ENCODE assay signal across 9 cellular contexts in the genomic region with DNA sequence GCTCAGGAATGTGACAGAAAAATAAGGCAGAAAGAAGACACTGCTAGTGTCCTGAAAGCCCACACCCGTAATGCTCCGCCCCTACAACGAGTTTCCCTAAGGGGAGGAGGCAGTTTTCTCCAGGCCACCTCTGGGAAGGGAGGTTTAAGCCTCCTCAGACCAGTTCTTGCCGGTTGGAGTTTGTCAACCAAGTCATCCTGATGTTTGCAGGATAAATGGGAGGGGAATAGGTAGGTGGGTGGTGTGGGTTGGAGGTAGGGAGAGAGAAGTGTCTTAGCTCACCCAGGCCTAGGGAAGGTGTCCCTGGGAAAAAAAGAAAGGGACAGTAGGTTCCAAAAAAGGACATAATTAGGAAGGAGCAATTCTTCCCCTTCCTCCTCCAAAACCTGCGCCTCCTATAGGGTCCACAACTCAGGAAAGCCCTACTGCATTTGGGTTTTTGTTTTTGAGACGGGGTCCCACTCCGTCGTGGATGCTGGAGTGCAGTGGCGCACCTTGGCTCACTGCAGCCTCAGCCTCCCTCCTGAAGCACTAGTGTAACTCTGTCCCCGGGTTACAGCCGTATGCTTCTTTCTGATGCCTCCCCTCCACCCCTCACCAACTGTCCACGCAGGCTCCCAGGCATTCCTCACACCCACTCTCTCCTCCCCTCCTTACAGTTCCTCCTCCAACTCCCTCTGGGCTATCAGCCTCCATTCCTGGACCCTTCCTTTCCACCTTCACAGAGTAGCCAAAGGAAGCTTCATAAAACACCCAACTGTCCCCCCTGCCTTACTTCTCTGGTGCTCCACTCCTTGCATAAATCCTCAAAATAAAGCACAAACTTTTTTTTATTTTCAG. TPM values are rescaled to one million over a fixed set of nuclear protein-coding genes. Genes with fewer than 3 reads are reported as not detected.
DNase-seq lines count a peak whose midpoint lies in the region; ATAC-seq and TF ChIP-seq lines count a peak whose summit lies in the region.
"Had no signal": no experiment of that assay in that cellular context is flagged by ENCODE, and none has a peak within 500 bp of the region (broad histone marks: within the 10 kb centered on the region; RNA-seq: fewer than 3 reads in every experiment).

No MANE protein-coding gene starts in this region.

- H3K4me1 ChIP-seq in Caco-2 (peaks cover 23% of the 10 kb centered on the region), ectodermal cell (ENCODE audit: control insufficient read depth, insufficient read depth, low read length) (peaks cover 19% of the 10 kb centered on the region)

- H3K27ac ChIP-seq in ectodermal cell (ENCODE audit: insufficient read depth, low read depth, low read length, poor library complexity, severe bottlenecking), result peak overlapping the region; percentile 67
- H3K27ac ChIP-seq: PC-9 had no signal

- DNase-seq in Caco-2 (peak; percentile 73 to 84), LHCN-M2 (ENCODE audit: low read depth) (peak; percentile 12), NCI-H146 (lab: John Stamatoyannopoulos, UW) (no peak), DMS153 (lab: John Stamatoyannopoulos, UW) (no peak)

- WGBS in ectodermal cell, 2 experiments, result 66 to 70% methylated on average over 12 of the region's 12 CpGs

- no peaks in the 10 kb centered on the region for H3K9me3 Mint-ChIP-seq in Caco-2 (ENCODE audit: unreplicated experiment)
- H3K9me3 Mint-ChIP-seq in nephron, result no peaks in the 10 kb centered on the region

- H3K9me3 ChIP-seq in Caco-2 (no peaks in the 10 kb centered on the region), ectodermal cell (ENCODE audit: control insufficient read depth, low read length) (no peaks in the 10 kb centered on the region)

- BruUV-seq in Caco-2 (replicated peaks; lab: Mats Ljungman, UMichigan), result no TSS peak

- H3K27me3 Mint-ChIP-seq in Caco-2 (ENCODE audit: insufficient read depth, unreplicated experiment) (no peaks in the 10 kb centered on the region), nephron (ENCODE audit: low read depth) (peaks cover 4% of the 10 kb centered on the region)

- H3K4me1 Mint-ChIP-seq in Caco-2 (ENCODE audit: low read depth, unreplicated experiment) (peaks cover 9% of the 10 kb centered on the region), nephron (peaks cover 30% of the 10 kb centered on the region)

- H3K36me3 Mint-ChIP-seq in Caco-2 (ENCODE audit: insufficient read depth, unreplicated experiment) (peaks cover 48% of the 10 kb centered on the region), nephron (ENCODE audit: low read depth) (peaks cover 22% of the 10 kb centered on the region)

- H3K27me3 ChIP-seq in Caco-2 (replicated peaks; ENCODE audit: control insufficient read depth, insufficient read depth, low read length) (no peaks in the 10 kb centered on the region), ectodermal cell (ENCODE audit: control insufficient read depth, insufficient read depth, low read length, poor library complexity, severe bottlenecking) (no peaks in the 10 kb centered on the region)

- peak overlapping the region; percentile 98 for H3K27ac Mint-ChIP-seq in Caco-2 (ENCODE audit: unreplicated experiment)
- peak overlapping the region; percentile 91 to 98 (median 96) for H3K27ac Mint-ChIP-seq in nephron

- H3K36me3 ChIP-seq in Caco-2 (ENCODE audit: control insufficient read depth, insufficient read depth, low read length) (peaks cover 10% of the 10 kb centered on the region), ectodermal cell (ENCODE audit: control insufficient read depth, insufficient read depth, low read length) (no peaks in the 10 kb centered on the region)

- CTCF ChIA-PET in Caco-2 (lab: Charles Lee), result interaction anchor here (0.8 kb wide), 1 partner anchor 57 kb away, joined by 3 read pairs; no protein-coding TSS in a partner anchor

- ATAC-seq in GM21526 (IDR thresholded peaks at IDR 0.05; ENCODE audit: low FRiP score, unreplicated experiment) (no peak), GM18870 (IDR thresholded peaks at IDR 0.05; ENCODE audit: unreplicated experiment) (no peak)

- intact Hi-C loops in Caco-2 (cut with micrococcal nuclease; ENCODE audit: unreplicated experiment), result no loop called here

- peak overlapping the region; percentile 54 for H3K4me3 Mint-ChIP-seq in Caco-2 (ENCODE audit: unreplicated experiment)
- H3K4me3 Mint-ChIP-seq in nephron, result peak overlapping the region; percentile 79 to 86 (median 82)

- TF ChIP-seq CTCF in Caco-2 (IDR thresholded peaks at IDR 0.05; ENCODE audit: insufficient read depth in 1 of 2, low read depth in 1 of 2, low read length in 1 of 2, severe bottlenecking in 1 of 2, unreplicated experiment in 1 of 2) (no peak), nephron (IDR thresholded peaks at IDR 0.05; ENCODE audit: unreplicated experiment in 3 of 3) (no peak)

- H3K4me3 ChIP-seq in Caco-2 (ENCODE audit: low read depth, low read length), result no peak overlapping the region
- no peak overlapping the region for H3K4me3 ChIP-seq in ectodermal cell (ENCODE audit: insufficient read depth, low read depth, low read length)
- H3K4me3 ChIP-seq: PC-9 had no signal

- POLR2A ChIA-PET in Caco-2 (lab: Charles Lee), result no interaction called here

RNA-seq across cellular contexts. Expression of a gene that starts 2.0 kb away (rescaled TPM):
- total RNA-seq in Caco-2 (2022) (45.2 and 52.2 TPM in 2 replicates), LHCN-M2 (2014; rRNA removed) (22.8 and 24.1 TPM in 2 replicates)
- polyA plus RNA-seq in LHCN-M2 (2012), result 22.9 TPM
- 29.9 TPM for polyA plus RNA-seq in ectodermal cell (2013, experiment 1 of 4)
- polyA plus RNA-seq in ectodermal cell (2013, experiment 2 of 4), result 30.2 TPM
- 25.1 TPM for polyA plus RNA-seq in ectodermal cell (2013, experiment 3 of 4)
- 31.5 TPM for polyA plus RNA-seq in ectodermal cell (2013, experiment 4 of 4)

RNA-seq across cellular contexts. Expression of a gene that starts 19.4 kb away (rescaled TPM):
- total RNA-seq in Caco-2 (2022), result 75.2 and 101 TPM in 2 replicates
- total RNA-seq in LHCN-M2 (2014; rRNA removed), result 83.3 and 92.0 TPM in 2 replicates
- polyA plus RNA-seq in LHCN-M2 (2012), result 149 TPM
- polyA plus RNA-seq in ectodermal cell (2013, experiment 1 of 4), result 22.4 TPM
- polyA plus RNA-seq in ectodermal cell (2013, experiment 2 of 4), result 24.3 TPM
- polyA plus RNA-seq in ectodermal cell (2013, experiment 3 of 4), result 21.1 TPM
- polyA plus RNA-seq in ectodermal cell (2013, experiment 4 of 4), result 20.8 TPM

RNA-seq across cellular contexts. Expression of a gene that starts 20.4 kb away (rescaled TPM):
- 7.7 and 8.6 TPM in 2 replicates for total RNA-seq in Caco-2 (2022)
- 21.7 and 31.2 TPM in 2 replicates for total RNA-seq in LHCN-M2 (2014; rRNA removed)
- 31.8 TPM for polyA plus RNA-seq in LHCN-M2 (2012)
- 5.3 TPM for polyA plus RNA-seq in ectodermal cell (2013, experiment 1 of 4)
- 4.8 TPM for polyA plus RNA-seq in ectodermal cell (2013, experiment 2 of 4)
- polyA plus RNA-seq in ectodermal cell (2013, experiment 3 of 4), result 5.5 TPM
- polyA plus RNA-seq in ectodermal cell (2013, experiment 4 of 4), result 4.9 TPM

RNA-seq across cellular contexts. Expression of a gene that starts 20.6 kb away (rescaled TPM):
- 0.82 and 0.97 TPM in 2 replicates for total RNA-seq in Caco-2 (2022)
- 0.34 and 0.38 TPM in 2 replicates for total RNA-seq in LHCN-M2 (2014; rRNA removed)
- polyA plus RNA-seq in LHCN-M2 (2012), result 0.67 TPM
- 3.9 TPM for polyA plus RNA-seq in ectodermal cell (2013, experiment 1 of 4)
- 3.7 TPM for polyA plus RNA-seq in ectodermal cell (2013, experiment 2 of 4)
- polyA plus RNA-seq in ectodermal cell (2013, experiment 3 of 4), result 2.8 TPM
- 4.3 TPM for polyA plus RNA-seq in ectodermal cell (2013, experiment 4 of 4)

RNA-seq across cellular contexts. Expression of a gene that starts 33.0 kb away (rescaled TPM):
- 2.5 TPM in 2 replicates for total RNA-seq in Caco-2 (2022)
- 1.6 and 1.8 TPM in 2 replicates for total RNA-seq in LHCN-M2 (2014; rRNA removed)
- 1.6 TPM for polyA plus RNA-seq in LHCN-M2 (2012)
- 6.3 TPM for polyA plus RNA-seq in ectodermal cell (2013, experiment 1 of 4)
- 5.5 TPM for polyA plus RNA-seq in ectodermal cell (2013, experiment 2 of 4)
- 5.7 TPM for polyA plus RNA-seq in ectodermal cell (2013, experiment 3 of 4)
- polyA plus RNA-seq in ectodermal cell (2013, experiment 4 of 4), result 5.8 TPM

Comparison
In these comparisons a context has a peak if more than half of its experiments do, and no peak if none do; other contexts are left out.
1. DNase-seq: peak in Caco-2 (2 of 2) and LHCN-M2 (single experiment); none in NCI-H146 (single experiment) and DMS153 (single experiment).